ENCODE assay signal across 8 cellular contexts in the genomic region with DNA sequence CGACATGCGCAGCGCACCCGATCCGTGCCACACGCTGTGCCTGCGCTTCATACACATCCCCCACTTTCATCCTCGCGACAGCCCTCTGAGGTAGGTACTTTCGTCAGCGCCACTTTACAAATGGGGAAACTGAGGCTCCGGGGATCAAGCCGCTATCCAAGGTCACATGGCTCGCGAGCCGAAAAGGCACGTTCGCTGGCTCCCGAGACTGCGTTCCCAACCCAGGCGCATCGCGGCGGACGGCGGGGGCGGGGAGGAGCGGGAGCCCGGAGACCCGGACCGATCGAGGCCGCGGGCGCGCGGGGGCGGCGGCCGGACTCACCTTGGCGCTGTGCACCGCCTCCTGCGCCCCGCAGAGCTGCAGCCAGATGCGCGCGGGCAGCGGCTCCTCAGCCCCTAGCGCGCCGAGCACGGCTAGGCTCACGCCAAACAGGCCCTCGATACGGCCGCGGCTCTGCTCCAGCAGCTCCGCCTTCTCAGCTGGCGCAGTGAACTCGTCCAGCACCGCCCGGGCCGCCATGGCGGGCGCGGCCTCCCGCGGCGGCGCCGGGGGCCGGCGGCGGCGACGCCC. TPM values are rescaled to one million over a fixed set of nuclear protein-coding genes. Genes with fewer than 3 reads are reported as not detected.
DNase-seq lines count a peak whose midpoint lies in the region; ATAC-seq and TF ChIP-seq lines count a peak whose summit lies in the region.

No MANE protein-coding gene starts in this region.

- 0% methylated on average over 11 to 76 of the region's 76 CpGs for WGBS in heart left ventricle, 4 donors

- H3K9me3 ChIP-seq in heart left ventricle (no peaks in the 10 kb centered on the region), parathyroid adenoma (ENCODE audit: control insufficient read depth, low read length) (no peaks in the 10 kb centered on the region)

- ATAC-seq in GM18870 (IDR thresholded peaks at IDR 0.05; ENCODE audit: unreplicated experiment) (peak; percentile 9), HG03066 (IDR thresholded peaks at IDR 0.05; ENCODE audit: low read depth, unreplicated experiment) (peak; percentile 35), heart left ventricle (peak in 3 of 4 donors; percentile 46 to 77 (median 76))

- H3K27me3 ChIP-seq in heart left ventricle: no peaks in the 10 kb centered on the region
- H3K27me3 ChIP-seq in parathyroid adenoma (ENCODE audit: control insufficient read depth, insufficient read depth, low read length): no peaks in the 10 kb centered on the region

- H3K4me1 ChIP-seq in heart left ventricle (peaks cover 3 to 82% (median 46%) of the 10 kb centered on the region in 12 donors), parathyroid adenoma (peaks cover 38% of the 10 kb centered on the region)

- intact Hi-C loops in heart left ventricle (cut with DNase I): loop anchor here in 9 of 10 donors (2.0 to 10.0 kb wide), 8 partner anchors 42 to 1465 kb away; partner anchors contain the start of genes SIAH1 (in 2 of the 9) and NETO2 (in 1 of the 9)

- TF ChIP-seq POLR2A in heart left ventricle (IDR thresholded peaks at IDR 0.05): no peak

- H3K9ac ChIP-seq in parathyroid adenoma: peak overlapping the region; percentile 93

- H3K4me3 ChIP-seq in heart left ventricle (peak overlapping the region; percentile 72 to 99 (median 90)), parathyroid adenoma (ENCODE audit: low read depth, low read length) (peak overlapping the region; percentile 87)

- H3K79me2 ChIP-seq in parathyroid adenoma: peaks cover 47% of the 10 kb centered on the region

- H3K27ac ChIP-seq in heart left ventricle (peak overlapping the region; percentile 62 to 97 (median 90)), parathyroid adenoma (peak overlapping the region; percentile 33)

- H3K36me3 ChIP-seq in heart left ventricle (no peaks in the 10 kb centered on the region), parathyroid adenoma (ENCODE audit: control insufficient read depth, insufficient read depth, low read length) (no peaks in the 10 kb centered on the region)

- H3K4me2 ChIP-seq in parathyroid adenoma (ENCODE audit: low read length): peak overlapping the region; percentile 76

- in situ Hi-C loops in ACHN (cut with HindIII; ENCODE audit: low pct_ligation_motif_present, low pct_unique_long_range_greater_than_20kb, low sequenced_read_pairs): no loop called here

- TF ChIP-seq CTCF in heart left ventricle (IDR thresholded peaks at IDR 0.05) (no peak), parathyroid adenoma (IDR thresholded peaks at IDR 0.05) (no peak)

- peak; percentile 70 for DNase-seq in ACHN
- peak; percentile 3 for DNase-seq in NCI-H748 treated with DMSO at 0.1 percent for 48 hours (lab: John Stamatoyannopoulos, UW)
- peak; percentile 44 for DNase-seq in activated naive CD4-positive, alpha-beta T cell treated with anti-CD3 and anti-CD28 coated beads, Interleukin-2, amount 50 U/mL, for 16 hours
- peak; percentile 66 to 87 (median 74) for DNase-seq in heart left ventricle
- no peak for DNase-seq in pons (ENCODE audit: low spot score)

- H2AFZ ChIP-seq in parathyroid adenoma: peak overlapping the region; percentile 68

RNA-seq across cellular contexts. Expression of gene N4BP1, which starts 0.4 kb away (rescaled TPM):
- total RNA-seq in heart left ventricle: 10 to 100 TPM; 14.9 to 28.7 (median 20.8) TPM
- polyA plus RNA-seq in heart left ventricle: 1 to 10 TPM; 5.4 to 9.7 TPM

Comparison
In these comparisons a context has a peak if more than half of its experiments do, and no peak if none do; other contexts are left out.
1. ATAC-seq: peak in every context shown above with its lines; median percentile 76 in heart left ventricle; 35 in HG03066; 9 in GM18870.